20 cellular contexts compared by ENCODE assay signal in the genomic region with DNA sequence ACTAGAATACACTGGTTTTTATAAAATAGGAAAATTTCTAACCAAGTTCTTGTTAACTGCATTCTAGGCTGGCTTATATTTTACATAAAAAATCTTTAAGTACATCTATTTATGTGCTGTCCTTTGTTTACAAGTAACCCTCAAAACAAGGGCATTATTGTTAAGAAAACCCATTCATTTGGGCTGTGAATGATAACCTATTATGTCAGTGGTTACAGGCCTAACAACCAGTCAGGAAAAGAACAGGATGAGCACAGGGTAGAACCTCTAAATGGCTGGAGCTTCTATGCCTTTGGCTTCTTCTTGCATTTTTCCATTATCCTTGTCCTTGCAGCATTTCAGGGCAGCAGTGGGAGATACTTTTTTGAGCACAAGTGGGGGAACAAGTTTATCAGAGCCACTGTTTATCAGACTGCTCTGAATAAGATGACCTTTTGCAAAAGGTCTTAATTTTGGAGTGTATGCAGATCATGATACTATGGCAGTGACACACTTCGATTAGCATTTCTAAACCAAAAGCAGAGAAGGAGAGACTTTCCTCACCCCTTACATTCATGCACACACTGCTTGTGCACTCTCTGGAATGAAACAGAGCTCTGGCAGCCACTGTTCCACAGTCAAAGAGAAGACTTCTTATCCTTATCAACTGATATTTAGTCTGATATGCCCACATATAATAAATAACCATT. TPM values are rescaled to one million over a fixed set of nuclear protein-coding genes. Genes with fewer than 3 reads are reported as not detected.
"Had no signal": no experiment of that assay in that cellular context is flagged by ENCODE, and none has a peak within 500 bp of the region (broad histone marks: within the 10 kb centered on the region; RNA-seq: fewer than 3 reads in every experiment).

No MANE protein-coding gene starts in this region.

- H3K9me3 Mint-ChIP-seq: memory B cell, nephron progenitor cell had no signal

- FAIRE-seq: TTC549 had no signal

- H3K36me3 ChIP-seq: breast epithelium, spleen, tibial artery, WERI-Rb-1 had no signal

- H3K4me1 ChIP-seq: breast epithelium, spleen, tibial artery had no signal

- H3K4me3 ChIP-seq: breast epithelium, mucosa of descending colon, spleen, tibial artery had no signal

- H3K27me3 ChIP-seq: breast epithelium, tibial artery had no signal

- ATAC-seq: left ventricle myocardium superior, mucosa of descending colon had no signal

- H3K27ac Mint-ChIP-seq: activated naive CD8-positive, alpha-beta T cell; immature natural killer cell; memory B cell; nephron progenitor cell; progenitor cell of endocrine pancreas had no signal

- H3K27me3 Mint-ChIP-seq: progenitor cell of endocrine pancreas had no signal

- DNase-seq: activated CD4-positive, alpha-beta T cell treated with anti-CD3 and anti-CD28 coated beads for 1 hour; activated gamma-delta T cell treated with Interleukin-2 at 50 U/mL for 16 hours; activated T-cell treated with anti-CD3 and anti-CD28 coated beads, Interleukin-2, amount 50 U/mL, for 1 hour; cortex of kidney; immature natural killer cell; kidney glomerular epithelial cell; left ventricle myocardium superior; mucosa of descending colon; nephron progenitor cell; spleen; stimulated activated CD4-positive, alpha-beta T cell treated with anti-CD3 and anti-CD28 coated beads, Interleukin-4, amount 100 ng/mL, for 1 hour; stimulated activated naive CD4-positive, alpha-beta T cell; T-helper 1 cell; tibial artery; WERI-Rb-1 had no signal

- H3K36me3 Mint-ChIP-seq: activated naive CD8-positive, alpha-beta T cell; immature natural killer cell; memory B cell had no signal

- H3K9me3 ChIP-seq: breast epithelium, mucosa of descending colon, spleen, tibial artery had no signal

- H3K4me1 Mint-ChIP-seq: immature natural killer cell, memory B cell, nephron progenitor cell had no signal

- H3K4me3 Mint-ChIP-seq: activated naive CD8-positive, alpha-beta T cell; immature natural killer cell; memory B cell; nephron progenitor cell had no signal

RNA-seq across cellular contexts. Expression of gene GPR37, which starts 10.9 kb away (rescaled TPM):
- total RNA-seq: left ventricle myocardium superior had no signal
